In genomic region chr12:122918827-122919226, GRCh38 we compare ENCODE assay signal across 21 cellular contexts.
"Had no signal": no experiment of that assay in that cellular context is flagged by ENCODE, and none has a peak within 500 bp of the region (broad histone marks: within the 10 kb centered on the region; RNA-seq: fewer than 3 reads in every experiment).

No MANE protein-coding gene starts in this region.

- H3K4me3 Mint-ChIP-seq: activated B cell treated with CpG ODN at 0.5 μM for 24 hours; activated CD4-positive, alpha-beta memory T cell treated with anti-CD3 and anti-CD28 coated beads, Interleukin-2, amount 10 ng/mL, durations not matched to agents 7 days and 5 days; activated CD8-positive, alpha-beta memory T cell treated with anti-CD3 and anti-CD28 coated beads, Interleukin-2, amount 10 ng/mL, durations not matched to agents 7 days and 5 days; activated naive CD8-positive, alpha-beta T cell treated with anti-CD3 and anti-CD28 coated beads, Interleukin-2, amount 10 ng/mL, durations not matched to agents 7 days and 5 days; immature natural killer cell; natural killer cell; stimulated activated naive B cell treated with anti-CD40 and anti-IgM and Interleukin-4, amounts not matched to agents 10 μg/mL and 1 μg/mL and 100 μg/mL, for 72 hours had no signal

- DNase-seq: activated B cell treated with CpG ODN at 0.5 μM for 24 hours; activated CD4-positive, alpha-beta memory T cell treated with anti-CD3 and anti-CD28 coated beads, Interleukin-2, amount 10 ng/mL, durations not matched to agents 7 days and 5 days; activated CD4-positive, alpha-beta T cell treated with anti-CD3 and anti-CD28 coated beads for 48 hours; activated CD8-positive, alpha-beta memory T cell treated with anti-CD3 and anti-CD28 coated beads, Interleukin-2, amount 10 ng/mL, durations not matched to agents 7 days and 5 days; activated naive CD4-positive, alpha-beta T cell treated with Interleukin-2 at 50 U/mL for 16 hours; activated naive CD8-positive, alpha-beta T cell treated with anti-CD3 and anti-CD28 coated beads, Interleukin-2, amount 10 ng/mL, durations not matched to agents 7 days and 5 days; activated T-cell treated with anti-CD3 and anti-CD28 coated beads, Interleukin-2, amount 50 U/mL, for 1 hour; body of pancreas; caudate nucleus; colonic mucosa; heart right ventricle; immature natural killer cell; mesendoderm; natural killer cell; nucleus accumbens; posterior cingulate gyrus; spleen; stimulated activated naive B cell treated with anti-CD40 and anti-IgM and Interleukin-4, amounts not matched to agents 10 μg/mL and 1 μg/mL and 100 μg/mL, for 72 hours; SW 1271; uterus had no signal

- H3K27ac Mint-ChIP-seq: activated B cell treated with CpG ODN at 0.5 μM for 24 hours; activated CD4-positive, alpha-beta memory T cell treated with anti-CD3 and anti-CD28 coated beads, Interleukin-2, amount 10 ng/mL, durations not matched to agents 7 days and 5 days; activated CD8-positive, alpha-beta memory T cell treated with anti-CD3 and anti-CD28 coated beads, Interleukin-2, amount 10 ng/mL, durations not matched to agents 7 days and 5 days; activated naive CD8-positive, alpha-beta T cell treated with anti-CD3 and anti-CD28 coated beads, Interleukin-2, amount 10 ng/mL, durations not matched to agents 7 days and 5 days; activated T-helper 2 cell treated with anti-CD3 and anti-CD28 coated beads, Interferon-gamma antibody, Interleukin-2, Interleukin-4, amounts not matched to agents 10 μg/mL and 5 μg/mL and 100 μg/mL, durations not matched to agents 14 hours and 24 hours and 36 hours; natural killer cell; stimulated activated naive B cell treated with anti-CD40 and anti-IgM and Interleukin-4, amounts not matched to agents 10 μg/mL and 1 μg/mL and 100 μg/mL, for 72 hours had no signal

- H3K9me3 ChIP-seq: body of pancreas, colonic mucosa, heart right ventricle, spleen, uterus had no signal

- H3K36me3 Mint-ChIP-seq: activated CD8-positive, alpha-beta memory T cell treated with anti-CD3 and anti-CD28 coated beads, Interleukin-2, amount 10 ng/mL, durations not matched to agents 7 days and 5 days; activated naive CD8-positive, alpha-beta T cell treated with anti-CD3 and anti-CD28 coated beads, Interleukin-2, amount 10 ng/mL, durations not matched to agents 7 days and 5 days; immature natural killer cell; natural killer cell; stimulated activated naive B cell treated with anti-CD40 and anti-IgM and Interleukin-4, amounts not matched to agents 10 μg/mL and 1 μg/mL and 100 μg/mL, for 72 hours had no signal

- H3K4me3 ChIP-seq: body of pancreas, colonic mucosa, heart right ventricle, spleen, uterus had no signal

- ATAC-seq: activated CD8-positive, alpha-beta memory T cell treated with anti-CD3 and anti-CD28 coated beads, Interleukin-2, amount 10 ng/mL, durations not matched to agents 7 days and 5 days; body of pancreas; natural killer cell; stimulated activated naive B cell treated with anti-CD40 and anti-IgM and Interleukin-4, amounts not matched to agents 10 μg/mL and 1 μg/mL and 100 μg/mL, for 72 hours had no signal

- H3K9me3 Mint-ChIP-seq: activated B cell treated with CpG ODN at 0.5 μM for 24 hours; activated naive CD8-positive, alpha-beta T cell treated with anti-CD3 and anti-CD28 coated beads, Interleukin-2, amount 10 ng/mL, durations not matched to agents 7 days and 5 days; activated T-helper 2 cell treated with anti-CD3 and anti-CD28 coated beads, Interferon-gamma antibody, Interleukin-2, Interleukin-4, amounts not matched to agents 10 μg/mL and 5 μg/mL and 100 μg/mL, durations not matched to agents 14 hours and 24 hours and 36 hours; immature natural killer cell; natural killer cell; stimulated activated naive B cell treated with anti-CD40 and anti-IgM and Interleukin-4, amounts not matched to agents 10 μg/mL and 1 μg/mL and 100 μg/mL, for 72 hours had no signal

- H3K27me3 ChIP-seq: body of pancreas, colonic mucosa, heart right ventricle, spleen, uterus had no signal

- H3K4me1 ChIP-seq: uterus had no signal

- H3K27ac ChIP-seq: spleen, uterus had no signal

- H3K4me1 Mint-ChIP-seq: immature natural killer cell, natural killer cell had no signal

- H3K36me3 ChIP-seq: colonic mucosa, heart right ventricle, spleen, uterus had no signal

- H3K27me3 Mint-ChIP-seq: activated B cell treated with CpG ODN at 0.5 μM for 24 hours; activated CD8-positive, alpha-beta memory T cell treated with anti-CD3 and anti-CD28 coated beads, Interleukin-2, amount 10 ng/mL, durations not matched to agents 7 days and 5 days; activated naive CD8-positive, alpha-beta T cell treated with anti-CD3 and anti-CD28 coated beads, Interleukin-2, amount 10 ng/mL, durations not matched to agents 7 days and 5 days; stimulated activated naive B cell treated with anti-CD40 and anti-IgM and Interleukin-4, amounts not matched to agents 10 μg/mL and 1 μg/mL and 100 μg/mL, for 72 hours had no signal
